ENCODE assay signal across 8 cellular contexts in the genomic region with DNA sequence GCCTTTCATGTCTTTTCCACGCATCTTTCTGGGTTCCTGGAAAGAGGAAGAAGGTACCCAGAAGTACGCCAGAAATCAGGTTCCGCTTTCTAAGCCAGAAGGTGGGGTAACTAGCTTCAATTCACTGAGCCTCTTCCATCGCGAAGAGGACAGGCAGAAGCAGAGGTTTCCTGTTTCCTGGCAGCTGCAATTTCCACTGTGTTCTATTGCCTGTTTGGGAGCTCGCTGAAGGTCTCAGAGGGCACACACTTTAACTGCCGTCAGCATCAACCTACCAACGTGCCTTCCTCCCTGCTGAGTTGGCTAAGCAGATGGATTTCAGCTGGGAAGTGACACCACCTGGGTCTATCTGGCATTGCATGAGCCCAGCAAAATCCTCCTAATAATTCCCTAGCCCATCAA. TPM values are rescaled to one million over a fixed set of nuclear protein-coding genes. Genes with fewer than 3 reads are reported as not detected.
DNase-seq lines count a peak whose midpoint lies in the region; ATAC-seq and TF ChIP-seq lines count a peak whose summit lies in the region.

No MANE protein-coding gene starts in this region.

- H3K9me3 Mint-ChIP-seq in activated naive CD4-positive, alpha-beta T cell treated with anti-CD3 and anti-CD28 coated beads for 36 hours: no peaks in the 10 kb centered on the region

- intact Hi-C loops in activated naive CD4-positive, alpha-beta T cell treated with anti-CD3 and anti-CD28 coated beads for 36 hours (cut with micrococcal nuclease): loop anchor here (1.0 kb wide), 1 partner anchor 43 kb away; no protein-coding TSS in a partner anchor
- intact Hi-C loops in sciatic nerve (cut with DNase I): no loop called here

- no peaks in the 10 kb centered on the region for H3K36me3 ChIP-seq in RWPE2 (ENCODE audit: low read depth)

- no peaks in the 10 kb centered on the region for H3K4me1 ChIP-seq in RWPE2 (ENCODE audit: insufficient read depth, poor library complexity, severe bottlenecking)

- no peak overlapping the region for H3K27ac ChIP-seq in RWPE2 (ENCODE audit: poor library complexity, severe bottlenecking)

- H3K4me1 Mint-ChIP-seq in activated naive CD4-positive, alpha-beta T cell treated with anti-CD3 and anti-CD28 coated beads for 36 hours (ENCODE audit: low read depth): peaks cover 8% of the 10 kb centered on the region

- H3K4me3 ChIP-seq in Jurkat, Clone E6-1 (ENCODE audit: low read length): no peak overlapping the region
- H3K4me3 ChIP-seq in RWPE2 (ENCODE audit: severe bottlenecking) (no peak overlapping the region), fibroblast of pulmonary artery (replicated peaks; ENCODE audit: low read depth, low read length) (no peak overlapping the region)

- H3K9me3 ChIP-seq in RWPE2 (ENCODE audit: severe bottlenecking): no peaks in the 10 kb centered on the region

- no peaks in the 10 kb centered on the region for H3K27me3 ChIP-seq in RWPE2 (ENCODE audit: insufficient read depth, poor library complexity, severe bottlenecking)

- peak; percentile 68 for ATAC-seq in RWPE2 (ENCODE audit: low read depth)
- peak; percentile 67 for ATAC-seq in sciatic nerve
- no peak for ATAC-seq in GM18870 (IDR thresholded peaks at IDR 0.05; ENCODE audit: unreplicated experiment)

- peak; percentile 29 for TF ChIP-seq CTCF in RWPE2 (IDR thresholded peaks at IDR 0.05; ENCODE audit: poor library complexity, severe bottlenecking)
- peak; percentile 23 for TF ChIP-seq CTCF in fibroblast of pulmonary artery (IDR thresholded peaks at IDR 0.05; ENCODE audit: low read length, missing control alignments)

- H3K4me3 Mint-ChIP-seq in activated naive CD4-positive, alpha-beta T cell treated with anti-CD3 and anti-CD28 coated beads for 36 hours: no peak overlapping the region

- peak; percentile 32 for DNase-seq in activated naive CD4-positive, alpha-beta T cell treated with anti-CD3 and anti-CD28 coated beads for 36 hours
- no peak for DNase-seq in activated naive CD4-positive, alpha-beta T cell treated with anti-CD3 and anti-CD28 coated beads, Interleukin-2, amount 50 U/mL, for 16 hours
- DNase-seq in Jurkat, Clone E6-1 (ENCODE audit: low read depth, low spot score): peak; percentile 76
- no peak for DNase-seq in RWPE2 (ENCODE audit: low spot score)
- DNase-seq in fibroblast of pulmonary artery (ENCODE audit: low read depth): peak; percentile 38
- DNase-seq in sciatic nerve (ENCODE audit: low spot score): peak; percentile 53
- DNase-seq in hepatic stellate cell (ENCODE audit: low spot score): no peak

- CTCF ChIA-PET in activated naive CD4-positive, alpha-beta T cell treated with anti-CD3 and anti-CD28 coated beads for 36 hours (lab: Charles Lee): interaction anchor here (0.6 to 2.0 kb wide), 9 partner anchors 10 to 200 kb away, joined by 3 to 8 read pairs (median 4); no protein-coding TSS in a partner anchor

- no peak overlapping the region for H3K27ac Mint-ChIP-seq in activated naive CD4-positive, alpha-beta T cell treated with anti-CD3 and anti-CD28 coated beads for 36 hours

- H3K36me3 Mint-ChIP-seq in activated naive CD4-positive, alpha-beta T cell treated with anti-CD3 and anti-CD28 coated beads for 36 hours (ENCODE audit: low read depth): no peaks in the 10 kb centered on the region

- no peaks in the 10 kb centered on the region for H3K27me3 Mint-ChIP-seq in activated naive CD4-positive, alpha-beta T cell treated with anti-CD3 and anti-CD28 coated beads for 36 hours (ENCODE audit: low read depth)

RNA-seq across cellular contexts. Expression of a gene that starts 10.0 kb away (rescaled TPM):
- total RNA-seq in activated naive CD4-positive, alpha-beta T cell treated with anti-CD3 and anti-CD28 coated beads for 36 hours: 10 to 100 TPM; 14.0 to 14.3 TPM
- not detected for polyA plus RNA-seq in Jurkat, Clone E6-1 (2012; ENCODE audit: insufficient read depth, insufficient read length)
- 29.6 TPM for total RNA-seq in sciatic nerve

RNA-seq across cellular contexts. Expression of a gene that starts 55.3 kb away (rescaled TPM):
- 100 to 1,000 TPM; 162 to 164 TPM for total RNA-seq in activated naive CD4-positive, alpha-beta T cell treated with anti-CD3 and anti-CD28 coated beads for 36 hours
- 418 TPM for polyA plus RNA-seq in Jurkat, Clone E6-1 (2012; ENCODE audit: insufficient read depth, insufficient read length)
- 142 TPM for total RNA-seq in sciatic nerve

Comparison
In these comparisons a context has a peak if more than half of its experiments do, and no peak if none do; other contexts are left out.
1. DNase-seq: peak in activated naive CD4-positive, alpha-beta T cell treated with anti-CD3 and anti-CD28 coated beads for 36 hours (single experiment), Jurkat, Clone E6-1 (single experiment), fibroblast of pulmonary artery (single experiment) and sciatic nerve (single experiment); none in activated naive CD4-positive, alpha-beta T cell treated with anti-CD3 and anti-CD28 coated beads, Interleukin-2, amount 50 U/mL, for 16 hours (single experiment), RWPE2 (single experiment) and hepatic stellate cell (single experiment).